In the genomic region with DNA sequence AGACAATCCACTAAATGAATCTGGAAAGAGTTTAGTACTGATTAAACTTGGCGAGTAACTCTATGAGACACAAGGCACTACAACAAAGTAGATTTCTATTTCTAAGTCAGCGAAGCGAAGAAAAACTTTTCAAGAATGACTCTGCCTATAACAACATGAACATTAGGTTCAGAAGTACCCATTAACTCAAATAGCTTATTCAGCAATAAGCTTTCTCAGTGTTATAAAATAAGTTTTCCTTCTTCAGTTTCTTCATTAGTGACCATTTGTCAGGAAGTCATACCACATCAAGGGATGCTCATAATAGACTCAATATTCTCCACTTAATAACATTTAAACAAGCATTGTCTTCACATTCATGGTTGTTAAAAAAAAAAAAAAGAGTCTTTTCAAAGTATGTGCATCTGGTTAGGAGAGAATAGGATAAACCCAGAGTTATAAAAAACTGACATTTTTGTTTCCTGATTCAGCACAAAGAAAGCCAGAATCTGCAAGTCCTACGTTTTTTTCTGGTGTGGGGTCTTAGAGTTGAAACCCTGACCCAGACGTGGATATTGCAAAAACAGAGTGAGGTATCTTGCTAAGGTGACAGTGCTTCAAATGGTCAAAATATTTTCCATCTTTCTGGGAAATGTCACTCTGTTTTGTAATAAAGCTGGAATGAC, we compare ENCODE assay signal across 18 cellular contexts.
"Had no signal": no experiment of that assay in that cellular context is flagged by ENCODE, and none has a peak within 500 bp of the region (broad histone marks: within the 10 kb centered on the region; RNA-seq: fewer than 3 reads in every experiment).

No MANE protein-coding gene starts in this region.

- H3K36me3 ChIP-seq: breast epithelium, left lung, right atrium auricular region, tibial nerve, vagina had no signal

- ATAC-seq: activated CD8-positive, alpha-beta T cell treated with anti-CD3 and anti-CD28 coated beads for 36 hours; left lung; T-cell had no signal

- H3K4me3 ChIP-seq: breast epithelium, left lung, right atrium auricular region, skin epidermis, tibial nerve, vagina had no signal

- FAIRE-seq: frontal cortex had no signal

- H3K27me3 ChIP-seq: breast epithelium, left lung, right atrium auricular region, tibial nerve, vagina had no signal

- DNase-seq: activated CD4-positive, alpha-beta T cell treated with anti-CD3 and anti-CD28 coated beads, Interleukin-2, amount 10 ng/mL, durations not matched to agents 24 days and 14 days; activated CD8-positive, alpha-beta T cell treated with anti-CD3 and anti-CD28 coated beads for 36 hours; activated naive CD4-positive, alpha-beta T cell treated with Interleukin-2 at 50 U/mL for 16 hours; activated naive CD8-positive, alpha-beta T cell treated with anti-CD3 and anti-CD28 coated beads, Interleukin-2, amount 10 ng/mL, durations not matched to agents 7 days and 5 days; activated T-cell treated with anti-CD3 and anti-CD28 coated beads, Interleukin-2, amount 50 U/mL, for 24 hours; effector memory CD4-positive, alpha-beta T cell; left lung; nephron progenitor cell; occipital lobe; stimulated activated CD4-positive, alpha-beta T cell treated with anti-CD3 and anti-CD28 coated beads, Interleukin-15, amount 100 ng/mL, for 24 hours; stimulated activated CD4-positive, alpha-beta T cell treated with anti-CD3 and anti-CD28 coated beads, Interleukin-2, amount 100 ng/mL, for 48 hours; T-cell had no signal

- H3K4me1 ChIP-seq: breast epithelium, left lung, right atrium auricular region, tibial nerve had no signal

- H3K27ac ChIP-seq: breast epithelium, left lung, right atrium auricular region, tibial nerve, vagina had no signal

- H3K9me3 ChIP-seq: breast epithelium, right atrium auricular region, vagina had no signal
